Comparison of ENCODE assay signal across 10 cellular contexts in genomic region chr19:13788991-13789390, GRCh38. TPM values are rescaled to one million over a fixed set of nuclear protein-coding genes. Genes with fewer than 3 reads are reported as not detected.
DNase-seq lines count a peak whose midpoint lies in the region; ATAC-seq and TF ChIP-seq lines count a peak whose summit lies in the region.
"Had no signal": no experiment of that assay in that cellular context is flagged by ENCODE, and none has a peak within 500 bp of the region (broad histone marks: within the 10 kb centered on the region; RNA-seq: fewer than 3 reads in every experiment).

No MANE protein-coding gene starts in this region.

- intact Hi-C loops in left ventricle myocardium inferior (cut with micrococcal nuclease), result loop anchor here (10.0 kb wide), 1 partner anchor 76 kb away; no protein-coding TSS in a partner anchor

- H3K4me3 Mint-ChIP-seq in activated T-helper 17 cell treated with anti-CD3 and anti-CD28 coated beads, Interleukin-2, amount 50 U/mL, for 72 hours, result peak overlapping the region; percentile 93

- H3K9me3 ChIP-seq in AG04450 (ENCODE audit: control insufficient read depth, insufficient read depth, low read length), result no peaks in the 10 kb centered on the region
- H3K9me3 ChIP-seq in HEK293 (ENCODE audit: control insufficient read depth, insufficient read depth, low read depth, low read length), result no peaks in the 10 kb centered on the region
- no peaks in the 10 kb centered on the region for H3K9me3 ChIP-seq in left ventricle myocardium inferior (replicated peaks)

- H3K36me3 ChIP-seq in HEK293 (ENCODE audit: control insufficient read depth in 2 of 2, insufficient read depth in 1 of 2, low read length in 2 of 2) (no peaks in the 10 kb centered on the region), left ventricle myocardium inferior (no peaks in the 10 kb centered on the region)

- DNase-seq in AG04450 (ENCODE audit: low read depth, low spot score) (no peak), left ventricle myocardium inferior (no peak), globus pallidus (ENCODE audit: low spot score) (no peak)
- DNase-seq: NCI-H2171 had no signal

- TF ChIP-seq CTCF in AG04450 (IDR thresholded peaks at IDR 0.05; ENCODE audit: low read depth, low read length), result no peak
- TF ChIP-seq CTCF in HEK293 (tag by site-specific recombination; IDR thresholded peaks at IDR 0.05), result no peak
- TF ChIP-seq CTCF in left ventricle myocardium inferior (IDR thresholded peaks at IDR 0.05; ENCODE audit: borderline replicate concordance), result no peak

- peaks cover 21% of the 10 kb centered on the region for H3K4me1 Mint-ChIP-seq in activated T-helper 17 cell treated with anti-CD3 and anti-CD28 coated beads, Interleukin-2, amount 50 U/mL, for 72 hours

- no peaks in the 10 kb centered on the region for H3K9me3 Mint-ChIP-seq in activated T-helper 17 cell treated with anti-CD3 and anti-CD28 coated beads, Interleukin-2, amount 50 U/mL, for 72 hours
- H3K9me3 Mint-ChIP-seq: activated naive CD4-positive, alpha-beta T cell treated with anti-CD3 and anti-CD28 coated beads, Interleukin-2, amount 50 U/mL, for 72 hours had no signal

- no peaks in the 10 kb centered on the region for H3K36me3 Mint-ChIP-seq in activated T-helper 17 cell treated with anti-CD3 and anti-CD28 coated beads, Interleukin-2, amount 50 U/mL, for 72 hours (ENCODE audit: low read depth)

- H3K27ac ChIP-seq in AG04450 (ENCODE audit: low read depth, low read length) (peak overlapping the region; percentile 97), HEK293 (ENCODE audit: extremely low read depth, low read depth, low read length) (no peak overlapping the region), left ventricle myocardium inferior (replicated peaks) (peak overlapping the region; percentile 80)

- CTCF ChIA-PET in AG04450 (lab: Charles Lee) (interaction anchor here (1.4 to 3.3 kb wide), 2 partner anchors 74 kb away, joined by 3 to 25 read pairs; no protein-coding TSS in a partner anchor), HEK293 (lab: Yijun Ruan, JAX) (no interaction called here)

- H3K27me3 Mint-ChIP-seq in activated T-helper 17 cell treated with anti-CD3 and anti-CD28 coated beads, Interleukin-2, amount 50 U/mL, for 72 hours, result no peaks in the 10 kb centered on the region

- H3K4me1 ChIP-seq in HEK293 (ENCODE audit: control insufficient read depth, insufficient read depth, low read length), result no peaks in the 10 kb centered on the region; the same call in 1 of the 2 replicates
- peaks cover 19% of the 10 kb centered on the region for H3K4me1 ChIP-seq in left ventricle myocardium inferior

- H3K4me3 ChIP-seq in AG04450 (ENCODE audit: low read depth, low read length), result no peak overlapping the region
- H3K4me3 ChIP-seq in HEK293 (ENCODE audit: low read depth, low read length), result no peak overlapping the region
- no peak overlapping the region for H3K4me3 ChIP-seq in left ventricle myocardium inferior

- no peak for ATAC-seq in activated T-helper 17 cell treated with anti-CD3 and anti-CD28 coated beads, Interleukin-2, amount 50 U/mL, for 72 hours (replicated peaks)
- ATAC-seq in GM18867 (IDR thresholded peaks at IDR 0.05; ENCODE audit: unreplicated experiment) (no peak), GM18520 (IDR thresholded peaks at IDR 0.05; ENCODE audit: unreplicated experiment) (no peak), GM18873 (IDR thresholded peaks at IDR 0.05; ENCODE audit: low FRiP score, unreplicated experiment) (no peak)

- peak overlapping the region; percentile 75 for H3K27ac Mint-ChIP-seq in activated T-helper 17 cell treated with anti-CD3 and anti-CD28 coated beads, Interleukin-2, amount 50 U/mL, for 72 hours

- no peaks in the 10 kb centered on the region for H3K27me3 ChIP-seq in AG04450 (ENCODE audit: control insufficient read depth, insufficient read depth, low read length)
- H3K27me3 ChIP-seq in left ventricle myocardium inferior (ENCODE audit: low read depth), result no peaks in the 10 kb centered on the region

- POLR2A ChIA-PET in AG04450 (lab: Yijun Ruan, JAX), result interaction anchor here (1.0 to 3.0 kb wide), 5 partner anchors 15 to 74 kb away, joined by 4 to 29 read pairs (median 10); partner anchors contain the start of gene C19orf53
- POLR2A ChIA-PET in HEK293 (lab: Yijun Ruan, JAX), result interaction anchor here (1.0 to 1.9 kb wide), 2 partner anchors 9 to 15 kb away, joined by 3 to 7 read pairs; partner anchors contain the start of gene C19orf53

TF ChIP-seq in HEK293, 187 proteins besides CTCF, POLR2A, EP300 and RAD21 (continues in another document):
- TF ChIP-seq, protein P1, sequence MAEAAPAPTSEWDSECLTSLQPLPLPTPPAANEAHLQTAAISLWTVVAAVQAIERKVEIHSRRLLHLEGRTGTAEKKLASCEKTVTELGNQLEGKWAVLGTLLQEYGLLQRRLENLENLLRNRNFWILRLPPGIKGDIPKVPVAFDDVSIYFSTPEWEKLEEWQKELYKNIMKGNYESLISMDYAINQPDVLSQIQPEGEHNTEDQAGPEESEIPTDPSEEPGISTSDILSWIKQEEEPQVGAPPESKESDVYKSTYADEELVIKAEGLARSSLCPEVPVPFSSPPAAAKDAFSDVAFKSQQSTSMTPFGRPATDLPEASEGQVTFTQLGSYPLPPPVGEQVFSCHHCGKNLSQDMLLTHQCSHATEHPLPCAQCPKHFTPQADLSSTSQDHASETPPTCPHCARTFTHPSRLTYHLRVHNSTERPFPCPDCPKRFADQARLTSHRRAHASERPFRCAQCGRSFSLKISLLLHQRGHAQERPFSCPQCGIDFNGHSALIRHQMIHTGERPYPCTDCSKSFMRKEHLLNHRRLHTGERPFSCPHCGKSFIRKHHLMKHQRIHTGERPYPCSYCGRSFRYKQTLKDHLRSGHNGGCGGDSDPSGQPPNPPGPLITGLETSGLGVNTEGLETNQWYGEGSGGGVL (tag by site-specific recombination; IDR thresholded peaks at IDR 0.05), result no peak
- no peak for TF ChIP-seq ZFP41 (tag by site-specific recombination; IDR thresholded peaks at IDR 0.05; ENCODE audit: borderline replicate concordance)
- TF ChIP-seq, protein P2, sequence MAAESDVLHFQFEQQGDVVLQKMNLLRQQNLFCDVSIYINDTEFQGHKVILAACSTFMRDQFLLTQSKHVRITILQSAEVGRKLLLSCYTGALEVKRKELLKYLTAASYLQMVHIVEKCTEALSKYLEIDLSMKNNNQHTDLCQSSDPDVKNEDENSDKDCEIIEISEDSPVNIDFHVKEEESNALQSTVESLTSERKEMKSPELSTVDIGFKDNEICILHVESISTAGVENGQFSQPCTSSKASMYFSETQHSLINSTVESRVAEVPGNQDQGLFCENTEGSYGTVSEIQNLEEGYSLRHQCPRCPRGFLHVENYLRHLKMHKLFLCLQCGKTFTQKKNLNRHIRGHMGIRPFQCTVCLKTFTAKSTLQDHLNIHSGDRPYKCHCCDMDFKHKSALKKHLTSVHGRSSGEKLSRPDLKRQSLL (tag by site-specific recombination; IDR thresholded peaks at IDR 0.05), result peak; percentile 85; the same call in 1 of the 2 replicates
- no peak for TF ChIP-seq ZNF280C (tag by site-specific recombination; IDR thresholded peaks at IDR 0.05)
- TF ChIP-seq ZNF510 (tag by site-specific recombination; IDR thresholded peaks at IDR 0.05; ENCODE audit: insufficient replicate concordance), result no peak

RNA-seq across cellular contexts. Expression of gene ZSWIM4, which starts 6.3 kb away (rescaled TPM):
- 2.3 and 3.4 TPM in 2 replicates for polyA plus RNA-seq in AG04450 (2011; rRNA removed)
- polyA minus RNA-seq in AG04450 (2011; rRNA and poly(A)+ RNA removed), result 3.6 and 5.0 TPM in 2 replicates
- 10 to 100 TPM in 1 of 2 donors, 1 to 10 TPM in 1; 5.4 to 10.6 TPM for total RNA-seq in activated T-helper 17 cell treated with anti-CD3 and anti-CD28 coated beads, Interleukin-2, amount 50 U/mL, for 72 hours
- total RNA-seq in left ventricle myocardium inferior, result 2.6 TPM

RNA-seq across cellular contexts. Expression of gene C19orf53, which starts 14.7 kb away (rescaled TPM):
- polyA plus RNA-seq in AG04450 (2011; rRNA removed), result 145 and 213 TPM in 2 replicates
- polyA minus RNA-seq in AG04450 (2011; rRNA and poly(A)+ RNA removed), result 118 and 136 TPM in 2 replicates
- 100 to 1,000 TPM in 1 of 2 donors, 10 to 100 TPM in 1; 76.7 to 127 TPM for total RNA-seq in activated T-helper 17 cell treated with anti-CD3 and anti-CD28 coated beads, Interleukin-2, amount 50 U/mL, for 72 hours
- total RNA-seq in left ventricle myocardium inferior, result 97.7 TPM

RNA-seq across cellular contexts. Expression of gene MRI1, which starts 24.7 kb away (rescaled TPM):
- polyA plus RNA-seq in AG04450 (2011; rRNA removed), result 20.2 and 24.1 TPM in 2 replicates
- 15.7 and 19.7 TPM in 2 replicates for polyA minus RNA-seq in AG04450 (2011; rRNA and poly(A)+ RNA removed)
- 10 to 100 TPM; 45.3 to 53.7 TPM for total RNA-seq in activated T-helper 17 cell treated with anti-CD3 and anti-CD28 coated beads, Interleukin-2, amount 50 U/mL, for 72 hours
- 13.7 TPM for total RNA-seq in left ventricle myocardium inferior
